Comparison of ENCODE assay signal across 19 cellular contexts in the genomic region with DNA sequence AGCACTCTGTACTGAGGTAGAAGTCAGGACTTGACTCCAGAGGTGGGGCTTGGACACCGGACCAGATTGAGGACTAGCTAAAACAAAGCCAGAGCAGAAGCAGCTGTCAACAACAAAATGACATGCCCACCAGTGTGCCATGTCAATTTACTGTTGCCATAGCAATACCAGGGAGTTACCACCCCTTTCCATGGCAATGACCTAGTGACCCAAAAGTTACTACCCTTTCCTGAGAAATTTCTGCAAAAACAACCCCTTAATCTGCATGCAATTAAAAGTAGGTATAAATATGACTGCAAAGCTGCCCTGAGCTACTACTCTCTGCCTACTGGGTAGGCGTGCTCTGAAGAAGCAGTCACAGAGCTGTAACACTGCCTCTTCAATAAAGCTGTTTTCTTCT. TPM values are rescaled to one million over a fixed set of nuclear protein-coding genes. Genes with fewer than 3 reads are reported as not detected.
DNase-seq lines count a peak whose midpoint lies in the region; ATAC-seq and TF ChIP-seq lines count a peak whose summit lies in the region.
"Had no signal": no experiment of that assay in that cellular context is flagged by ENCODE, and none has a peak within 500 bp of the region (broad histone marks: within the 10 kb centered on the region; RNA-seq: fewer than 3 reads in every experiment).

No MANE protein-coding gene starts in this region.

- peaks cover 8% of the 10 kb centered on the region; the same call in 1 of the 2 replicates for H3K79me2 ChIP-seq in OCI-LY1 (ENCODE audit: insufficient read depth, low read length)

- H3K4me1 Mint-ChIP-seq in CD14-positive monocyte, result peaks cover 78% of the 10 kb centered on the region
- peaks cover 52 to 88% (median 68%) of the 10 kb centered on the region in 4 donors for H3K4me1 Mint-ChIP-seq in CD4-positive, CD25-positive, alpha-beta regulatory T cell
- peaks cover 50% of the 10 kb centered on the region for H3K4me1 Mint-ChIP-seq in activated T-helper 2 cell treated with anti-CD3 and anti-CD28 coated beads, Interferon-gamma antibody, Interleukin-2, Interleukin-4, amounts not matched to agents 10 μg/mL and 5 μg/mL and 100 μg/mL, durations not matched to agents 14 hours and 24 hours and 36 hours (ENCODE audit: low read depth)

- H3K27me3 Mint-ChIP-seq in CD14-positive monocyte (ENCODE audit: low read depth in 3 of 3), result no peaks in the 10 kb centered on the region
- no peaks in the 10 kb centered on the region for H3K27me3 Mint-ChIP-seq in CD4-positive, CD25-positive, alpha-beta regulatory T cell
- no peaks in the 10 kb centered on the region for H3K27me3 Mint-ChIP-seq in activated T-helper 2 cell treated with anti-CD3 and anti-CD28 coated beads, Interferon-gamma antibody, Interleukin-2, Interleukin-4, amounts not matched to agents 10 μg/mL and 5 μg/mL and 100 μg/mL, durations not matched to agents 14 hours and 24 hours and 36 hours (ENCODE audit: low read depth)

- no peaks in the 10 kb centered on the region for H3K9me3 ChIP-seq in CD4-positive, CD25-positive, alpha-beta regulatory T cell (ENCODE audit: control insufficient read depth in 2 of 2, low read length in 2 of 2)
- H3K9me3 ChIP-seq in OCI-LY1 (ENCODE audit: low read length), result no peaks in the 10 kb centered on the region
- H3K9me3 ChIP-seq: SJCRH30 had no signal

- no peak overlapping the region for H3K9ac ChIP-seq in OCI-LY1 (ENCODE audit: low read length)

- peaks cover 2 to 3% of the 10 kb centered on the region in 2 donors for H3K36me3 Mint-ChIP-seq in CD14-positive monocyte
- peaks cover 10% of the 10 kb centered on the region for H3K36me3 Mint-ChIP-seq in CD4-positive, CD25-positive, alpha-beta regulatory T cell
- peaks cover 20% of the 10 kb centered on the region for H3K36me3 Mint-ChIP-seq in activated T-helper 2 cell treated with anti-CD3 and anti-CD28 coated beads, Interferon-gamma antibody, Interleukin-2, Interleukin-4, amounts not matched to agents 10 μg/mL and 5 μg/mL and 100 μg/mL, durations not matched to agents 14 hours and 24 hours and 36 hours (ENCODE audit: low read depth)

- intact Hi-C loops in CD14-positive monocyte (cut with micrococcal nuclease), result no loop called here
- intact Hi-C loops in activated T-helper 2 cell treated with anti-CD3 and anti-CD28 coated beads, Interferon-gamma antibody, Interleukin-2, Interleukin-4, amounts not matched to agents 10 μg/mL and 5 μg/mL and 100 μg/mL, durations not matched to agents 14 hours and 24 hours and 36 hours (cut with micrococcal nuclease), result no loop called here

- no peak for TF ChIP-seq CTCF in CD14-positive monocyte (IDR thresholded peaks at IDR 0.05)
- TF ChIP-seq CTCF in OCI-LY1 (IDR thresholded peaks at IDR 0.05; ENCODE audit: low read length), result no peak

- H3K4me1 ChIP-seq in CD4-positive, CD25-positive, alpha-beta regulatory T cell (ENCODE audit: control insufficient read depth, insufficient read depth, low read length, poor library complexity, severe bottlenecking), result peaks cover 56% of the 10 kb centered on the region
- peaks cover 61% of the 10 kb centered on the region for H3K4me1 ChIP-seq in OCI-LY1 (ENCODE audit: insufficient read depth, low read length, severe bottlenecking)
- H3K4me1 ChIP-seq: SJCRH30 had no signal

- H3K9me3 Mint-ChIP-seq in CD14-positive monocyte, result peaks cover 0 to 4% (median 0%) of the 10 kb centered on the region in 7 donors
- H3K9me3 Mint-ChIP-seq in CD4-positive, CD25-positive, alpha-beta regulatory T cell, result no peaks in the 10 kb centered on the region
- no peaks in the 10 kb centered on the region for H3K9me3 Mint-ChIP-seq in activated T-helper 2 cell treated with anti-CD3 and anti-CD28 coated beads, Interferon-gamma antibody, Interleukin-2, Interleukin-4, amounts not matched to agents 10 μg/mL and 5 μg/mL and 100 μg/mL, durations not matched to agents 14 hours and 24 hours and 36 hours

- peak overlapping the region; percentile 45 for H3K27ac ChIP-seq in CD4-positive, CD25-positive, alpha-beta regulatory T cell (ENCODE audit: insufficient read depth, low read length, poor library complexity, severe bottlenecking)
- H3K27ac ChIP-seq in OCI-LY1 (ENCODE audit: low read depth, low read length, poor library complexity, severe bottlenecking), result peak overlapping the region; percentile 23
- H3K27ac ChIP-seq: RWPE1, SJCRH30 had no signal

- peak overlapping the region; percentile 8 for H3K4me3 ChIP-seq in CD4-positive, CD25-positive, alpha-beta regulatory T cell (ENCODE audit: low read depth, low read length)
- no peak overlapping the region for H3K4me3 ChIP-seq in OCI-LY1 (ENCODE audit: low read depth, low read length, poor library complexity, severe bottlenecking)
- H3K4me3 ChIP-seq: SJCRH30 had no signal

- H4K20me1 ChIP-seq in OCI-LY1 (ENCODE audit: insufficient read depth, low read length), result no peaks in the 10 kb centered on the region

- peak overlapping the region; percentile 58 to 91 (median 86) for H3K27ac Mint-ChIP-seq in CD14-positive monocyte
- peak overlapping the region in 2 of 3 donors; percentile 60 to 83 for H3K27ac Mint-ChIP-seq in CD4-positive, CD25-positive, alpha-beta regulatory T cell
- H3K27ac Mint-ChIP-seq in activated T-helper 2 cell treated with anti-CD3 and anti-CD28 coated beads, Interferon-gamma antibody, Interleukin-2, Interleukin-4, amounts not matched to agents 10 μg/mL and 5 μg/mL and 100 μg/mL, durations not matched to agents 14 hours and 24 hours and 36 hours, result no peak overlapping the region

- H3K27me3 ChIP-seq in CD4-positive, CD25-positive, alpha-beta regulatory T cell (ENCODE audit: control insufficient read depth, insufficient read depth, low read length), result no peaks in the 10 kb centered on the region
- H3K27me3 ChIP-seq in OCI-LY1 (ENCODE audit: insufficient read depth, low read length), result no peaks in the 10 kb centered on the region
- H3K27me3 ChIP-seq: SJCRH30 had no signal

- H3K36me3 ChIP-seq in CD4-positive, CD25-positive, alpha-beta regulatory T cell (ENCODE audit: control insufficient read depth, insufficient read depth, low read length), result peaks cover 4% of the 10 kb centered on the region
- H3K36me3 ChIP-seq in OCI-LY1 (ENCODE audit: insufficient read depth, low read length), result no peaks in the 10 kb centered on the region
- H3K36me3 ChIP-seq: SJCRH30 had no signal

- H3K4me2 ChIP-seq in OCI-LY1 (ENCODE audit: low read length), result no peak overlapping the region

- H3K9me2 ChIP-seq in OCI-LY1 (ENCODE audit: low read depth, low read length), result no peaks in the 10 kb centered on the region

- no peak overlapping the region for H2AFZ ChIP-seq in OCI-LY1 (ENCODE audit: low read length)

- ATAC-seq in CD4-positive, CD25-positive, alpha-beta regulatory T cell (ENCODE audit: low read depth in 2 of 2), result peak in 1 of 2 donors; percentile 34
- no peak for ATAC-seq in HG02642 (IDR thresholded peaks at IDR 0.05; ENCODE audit: poor library complexity, unreplicated experiment)
- ATAC-seq: PC-3 had no signal

- H3F3A ChIP-seq in OCI-LY1 (ENCODE audit: insufficient read depth, low read length), result no peaks in the 10 kb centered on the region

- no peak overlapping the region for H3K4me3 Mint-ChIP-seq in CD14-positive monocyte
- peak overlapping the region in 2 of 4 donors; percentile 11 to 41 for H3K4me3 Mint-ChIP-seq in CD4-positive, CD25-positive, alpha-beta regulatory T cell
- no peak overlapping the region for H3K4me3 Mint-ChIP-seq in activated T-helper 2 cell treated with anti-CD3 and anti-CD28 coated beads, Interferon-gamma antibody, Interleukin-2, Interleukin-4, amounts not matched to agents 10 μg/mL and 5 μg/mL and 100 μg/mL, durations not matched to agents 14 hours and 24 hours and 36 hours (ENCODE audit: low read depth)

- DNase-seq in CD14-positive monocyte (ENCODE audit: low spot score) (no peak), anterior cingulate cortex (lab: John Stamatoyannopoulos, UW) (no peak)
- DNase-seq in CD4-positive, CD25-positive, alpha-beta regulatory T cell, result no peak
- DNase-seq in central memory CD4-positive, alpha-beta T cell, result peak; percentile 42
- DNase-seq in activated T-helper 2 cell treated with anti-CD3 and anti-CD28 coated beads, Interferon-gamma antibody, Interleukin-2, Interleukin-4, amounts not matched to agents 10 μg/mL and 5 μg/mL and 100 μg/mL, durations not matched to agents 14 hours and 24 hours and 36 hours (ENCODE audit: low spot score), result no peak
- DNase-seq: ACHN, AML-193, DMS153, EL, Kasumi-1, MM.1S, NCI-H187 treated with DMSO at 0.1 percent for 48 hours, NCI-H345, NCI-H526, PC-3, SJCRH30 had no signal

RNA-seq across cellular contexts. Expression of a gene that starts 21.0 kb away (rescaled TPM):
- polyA plus RNA-seq in CD14-positive monocyte, result 10 to 100 TPM in 1 of 2 donors, 1 to 10 TPM in 1; 9.6 to 11.1 TPM
- 44.0 TPM for total RNA-seq in CD4-positive, CD25-positive, alpha-beta regulatory T cell
- 10 to 100 TPM; 14.4 to 25.9 (median 17.9) TPM for polyA plus RNA-seq in CD4-positive, CD25-positive, alpha-beta regulatory T cell
- 6.1 and 6.5 TPM in 2 replicates for total RNA-seq in activated T-helper 2 cell treated with anti-CD3 and anti-CD28 coated beads, Interferon-gamma antibody, Interleukin-2, Interleukin-4, amounts not matched to agents 10 μg/mL and 5 μg/mL and 100 μg/mL, durations not matched to agents 14 hours and 24 hours and 36 hours

RNA-seq across cellular contexts. Expression of a gene that starts 51.1 kb away (rescaled TPM):
- 1 to 10 TPM; 3.9 to 6.1 TPM for polyA plus RNA-seq in CD14-positive monocyte
- total RNA-seq in CD4-positive, CD25-positive, alpha-beta regulatory T cell, result 4.1 TPM
- 1 to 10 TPM; 4.8 to 9.4 (median 6.3) TPM for polyA plus RNA-seq in CD4-positive, CD25-positive, alpha-beta regulatory T cell
- 4.1 and 4.2 TPM in 2 replicates for total RNA-seq in activated T-helper 2 cell treated with anti-CD3 and anti-CD28 coated beads, Interferon-gamma antibody, Interleukin-2, Interleukin-4, amounts not matched to agents 10 μg/mL and 5 μg/mL and 100 μg/mL, durations not matched to agents 14 hours and 24 hours and 36 hours
